In genomic region chr1:39258146-39258924, GRCh38 we compare ENCODE assay signal across 8 cellular contexts. TPM values are rescaled to one million over a fixed set of nuclear protein-coding genes. Genes with fewer than 3 reads are reported as not detected.
DNase-seq lines count a peak whose midpoint lies in the region; ATAC-seq and TF ChIP-seq lines count a peak whose summit lies in the region.

No MANE protein-coding gene starts in this region.

- ATAC-seq in HG02642 (IDR thresholded peaks at IDR 0.05; ENCODE audit: poor library complexity, unreplicated experiment): no peak

- peaks cover 27% of the 10 kb centered on the region for H3K4me1 Mint-ChIP-seq in osteocyte (ENCODE audit: unreplicated experiment)

- H3K36me3 Mint-ChIP-seq in osteocyte (ENCODE audit: unreplicated experiment): peaks cover 10% of the 10 kb centered on the region

- 44 to 51% methylated on average over 7 of the region's 7 CpGs for WGBS in tibial nerve, 2 donors

- DNase-seq in DMS153 (lab: John Stamatoyannopoulos, UW) (peak; percentile 80), LHCN-M2 (ENCODE audit: low read depth) (peak; percentile 65), SK-MEL-5 (ENCODE audit: low read depth, low spot score) (peak; percentile 73), foreskin melanocyte (peak; percentile 49), osteocyte (ENCODE audit: extremely low spot score, unreplicated experiment) (no peak), tibial nerve (ENCODE audit: low spot score in 2 of 2) (peak; percentile 63 to 86)
- peak; percentile 4 to 51 (median 34) for DNase-seq in activated naive CD4-positive, alpha-beta T cell (lab: John Stamatoyannopoulos, UW)

- H3K27ac ChIP-seq in tibial nerve: peak overlapping the region in 1 of 4 donors; percentile 14

- in situ Hi-C loops in SK-MEL-5 (cut with HindIII; ENCODE audit: low pct_unique_long_range_greater_than_20kb, low sequenced_read_pairs): no loop called here

- no peak for TF ChIP-seq POLR2A in tibial nerve (IDR thresholded peaks at IDR 0.05)

- no peaks in the 10 kb centered on the region for H3K27me3 ChIP-seq in tibial nerve

- H3K4me3 ChIP-seq in tibial nerve: no peak overlapping the region

- peak overlapping the region; percentile 52 for H3K27ac Mint-ChIP-seq in osteocyte (ENCODE audit: unreplicated experiment)

- no peak overlapping the region for H3K4me3 Mint-ChIP-seq in osteocyte (ENCODE audit: unreplicated experiment)

- no peaks in the 10 kb centered on the region for H3K9me3 Mint-ChIP-seq in osteocyte (ENCODE audit: unreplicated experiment)

- peak; percentile 79 for TF ChIP-seq CTCF in osteocyte (IDR thresholded peaks at IDR 0.05)
- TF ChIP-seq CTCF in tibial nerve (IDR thresholded peaks at IDR 0.05): peak; percentile 71 to 88 (median 82)

- no peaks in the 10 kb centered on the region for H3K27me3 Mint-ChIP-seq in osteocyte (ENCODE audit: unreplicated experiment)

- no peaks in the 10 kb centered on the region for H3K9me3 ChIP-seq in tibial nerve

- peaks cover 0 to 11% (median 5%) of the 10 kb centered on the region in 3 donors for H3K36me3 ChIP-seq in tibial nerve

- peaks cover 0 to 5% (median 0%) of the 10 kb centered on the region in 4 donors for H3K4me1 ChIP-seq in tibial nerve

- peak in 1 of 2 donors; percentile 45 for TF ChIP-seq EP300 in tibial nerve (IDR thresholded peaks at IDR 0.05)

RNA-seq across cellular contexts. Expression of gene MACF1, which starts 53.8 kb away (rescaled TPM):
- total RNA-seq in LHCN-M2 (2014; rRNA removed) (261 and 366 TPM in 2 replicates), osteocyte (431 and 452 TPM in 2 replicates), tibial nerve (100 to 1,000 TPM; 214 to 296 (median 244) TPM)
- 153 TPM for polyA plus RNA-seq in LHCN-M2 (2012)
- 70.1 and 77.9 TPM in 2 replicates for total RNA-seq in SK-MEL-5 (2014; rRNA removed; shearing (Covaris generic))
- polyA plus RNA-seq in SK-MEL-5 (2015; cell fraction: cytosol; rRNA removed): 43.7 and 77.3 TPM in 2 replicates
- polyA plus RNA-seq in SK-MEL-5 (2015; cell fraction: nucleus; rRNA removed): 68.5 and 84.7 TPM in 2 replicates
